15 cellular contexts compared by ENCODE assay signal in the genomic region with DNA sequence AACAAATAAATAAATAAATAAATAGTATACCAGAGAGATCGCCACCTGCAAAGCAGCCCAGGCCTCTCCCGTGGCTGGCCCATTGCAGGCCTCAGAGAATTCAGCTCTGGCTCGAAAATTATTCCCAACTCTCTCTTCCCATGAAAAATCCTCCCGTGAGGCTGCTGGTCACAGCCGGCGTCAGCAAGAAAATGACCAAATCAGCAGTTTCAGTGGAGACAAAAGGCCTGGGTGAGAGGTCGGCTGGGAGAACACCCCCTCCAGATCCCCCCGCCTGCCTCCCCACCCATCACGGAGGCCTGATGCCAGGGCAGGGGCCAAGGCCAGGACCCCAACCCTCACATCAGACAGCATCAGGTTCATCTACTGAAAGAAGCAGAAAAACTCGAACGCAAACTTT. TPM values are rescaled to one million over a fixed set of nuclear protein-coding genes. Genes with fewer than 3 reads are reported as not detected.
DNase-seq lines count a peak whose midpoint lies in the region; ATAC-seq and TF ChIP-seq lines count a peak whose summit lies in the region.
"Had no signal": no experiment of that assay in that cellular context is flagged by ENCODE, and none has a peak within 500 bp of the region (broad histone marks: within the 10 kb centered on the region; RNA-seq: fewer than 3 reads in every experiment).

No MANE protein-coding gene starts in this region.

- no peak overlapping the region for H2BK12ac ChIP-seq in neuronal stem cell (ENCODE audit: low read length)

- H3K14ac ChIP-seq in neuronal stem cell (ENCODE audit: low read length) = no peak overlapping the region

- no peak overlapping the region for H2BK15ac ChIP-seq in neuronal stem cell (ENCODE audit: low read length)

- no peak overlapping the region for H3K4me3 ChIP-seq in neuronal stem cell (ENCODE audit: low read length in 2 of 2)
- no peak overlapping the region for H3K4me3 ChIP-seq in transverse colon
- no peak overlapping the region for H3K4me3 ChIP-seq in aorta (ENCODE audit: low read length in 2 of 2)
- H3K4me3 ChIP-seq: BLaER1 treated with 17β-estradiol and CSF1 and Interleukin-3, amounts not matched to agents 10 nM and 100 nM; GM23248 had no signal

- no peaks in the 10 kb centered on the region for H3K36me3 ChIP-seq in neuronal stem cell (replicated peaks in 1 of 2; ENCODE audit: control insufficient read depth in 2 of 2, insufficient read depth in 2 of 2, low read length in 2 of 2)
- H3K36me3 ChIP-seq in transverse colon = no peaks in the 10 kb centered on the region
- no peaks in the 10 kb centered on the region for H3K36me3 ChIP-seq in aorta (ENCODE audit: control insufficient read depth in 1 of 2, insufficient read depth in 2 of 2, low read length in 1 of 2)

- no peak for TF ChIP-seq POLR2A in transverse colon (IDR thresholded peaks at IDR 0.05)

- no peak overlapping the region for H3K4ac ChIP-seq in neuronal stem cell (ENCODE audit: low read length)

- peak overlapping the region; percentile 8 for H3K27ac Mint-ChIP-seq in activated naive CD4-positive, alpha-beta T cell treated with anti-CD3 and anti-CD28 coated beads, Interleukin-2, amount 50 U/mL, for 24 hours
- H3K27ac Mint-ChIP-seq in activated naive CD4-positive, alpha-beta T cell treated with anti-CD3 and anti-CD28 coated beads for 36 hours = no peak overlapping the region
- peak overlapping the region; percentile 41 for H3K27ac Mint-ChIP-seq in dendritic cell treated with granulocyte-macrophage colony-stimulating factor and Interleukin-4, amounts not matched to agents 40 ng/mL and 50 ng/mL, for 4 days
- H3K27ac Mint-ChIP-seq: CD8-positive, alpha-beta T cell had no signal

- no peaks in the 10 kb centered on the region for H3K9me3 ChIP-seq in neuronal stem cell (replicated peaks in 1 of 2; ENCODE audit: control insufficient read depth in 2 of 2, insufficient read depth in 1 of 2, low read depth in 1 of 2, low read length in 2 of 2)
- H3K9me3 ChIP-seq in transverse colon = no peaks in the 10 kb centered on the region
- no peaks in the 10 kb centered on the region for H3K9me3 ChIP-seq in aorta (ENCODE audit: control insufficient read depth, low read length)
- H3K9me3 ChIP-seq: BLaER1 treated with 17β-estradiol and CSF1 and Interleukin-3, amounts not matched to agents 10 nM and 100 nM had no signal

- intact Hi-C loops in activated naive CD4-positive, alpha-beta T cell treated with anti-CD3 and anti-CD28 coated beads for 36 hours (cut with micrococcal nuclease) = no loop called here
- intact Hi-C loops in dendritic cell treated with granulocyte-macrophage colony-stimulating factor and Interleukin-4, amounts not matched to agents 40 ng/mL and 50 ng/mL, for 4 days (cut with micrococcal nuclease) = loop anchor here (10.0 kb wide), 1 partner anchor 81 kb away; no protein-coding TSS in a partner anchor
- intact Hi-C loops in transverse colon (cut with DNase I; ENCODE audit: low total_unique reads) = no loop called here
- intact Hi-C loops in aorta (cut with DNase I) = no loop called here

- no peak overlapping the region for H2AK5ac ChIP-seq in neuronal stem cell (ENCODE audit: low read depth, low read length)

- DNase-seq in activated naive CD4-positive, alpha-beta T cell treated with anti-CD3 and anti-CD28 coated beads for 36 hours = no peak
- DNase-seq in neuronal stem cell (ENCODE audit: low spot score) (no peak), transverse colon (no peak), aorta (no peak), NCI-H748 treated with DMSO at 0.1 percent for 48 hours (lab: John Stamatoyannopoulos, UW) (no peak), SW 1271 (lab: John Stamatoyannopoulos, UW) (no peak)
- DNase-seq: Calu3; CD8-positive, alpha-beta T cell; DMS79 treated with DMSO at 0.1 percent for 48 hours; GF-D8; GM23248; HCEC 1CT had no signal

- no peak overlapping the region for H2BK5ac ChIP-seq in neuronal stem cell (ENCODE audit: low read length)

- no peak for TF ChIP-seq CTCF in transverse colon (IDR thresholded peaks at IDR 0.05)

- no peak for TF ChIP-seq EP300 in transverse colon (IDR thresholded peaks at IDR 0.05; ENCODE audit: low read depth)

- no peak for ATAC-seq in aorta (ENCODE audit: low FRiP score)
- ATAC-seq: CD8-positive, alpha-beta T cell had no signal

- in situ Hi-C loops in transverse colon (cut with MboI; ENCODE audit: low pct_ligation_motif_present in 1 of 4, low pct_unique_long_range_greater_than_20kb in 1 of 4, low sequenced_read_pairs in 3 of 4) = no loop called here

- peak overlapping the region; percentile 89 for H2AFZ ChIP-seq in neuronal stem cell (ENCODE audit: low read length)
- H2AFZ ChIP-seq: GM23248 had no signal

- no peak overlapping the region for H3K4me2 ChIP-seq in neuronal stem cell (ENCODE audit: insufficient read depth, low read length, poor library complexity, severe bottlenecking)

- peaks cover 3% of the 10 kb centered on the region for H3K27me3 Mint-ChIP-seq in activated naive CD4-positive, alpha-beta T cell treated with anti-CD3 and anti-CD28 coated beads, Interleukin-2, amount 50 U/mL, for 24 hours
- peaks cover 15% of the 10 kb centered on the region for H3K27me3 Mint-ChIP-seq in activated naive CD4-positive, alpha-beta T cell treated with anti-CD3 and anti-CD28 coated beads for 36 hours (ENCODE audit: low read depth)
- H3K27me3 Mint-ChIP-seq in dendritic cell treated with granulocyte-macrophage colony-stimulating factor and Interleukin-4, amounts not matched to agents 40 ng/mL and 50 ng/mL, for 4 days = peaks cover 32% of the 10 kb centered on the region

- H3K18ac ChIP-seq in neuronal stem cell (ENCODE audit: low read length) = no peak overlapping the region

- no peak overlapping the region for H2BK120ac ChIP-seq in neuronal stem cell (ENCODE audit: low read depth, low read length)

- H4K8ac ChIP-seq in neuronal stem cell (ENCODE audit: low read depth, low read length) = no peak overlapping the region

- CTCF ChIA-PET in activated naive CD4-positive, alpha-beta T cell treated with anti-CD3 and anti-CD28 coated beads for 36 hours (lab: Charles Lee) = no interaction called here

- no peak overlapping the region for H3K27ac ChIP-seq in neuronal stem cell (replicated peaks; ENCODE audit: low read length)
- peak overlapping the region; percentile 78 to 94 (median 90) for H3K27ac ChIP-seq in transverse colon
- no peak overlapping the region for H3K27ac ChIP-seq in aorta (ENCODE audit: low read depth in 1 of 2, low read length in 2 of 2)
- H3K27ac ChIP-seq: BLaER1 treated with 17β-estradiol and CSF1 and Interleukin-3, amounts not matched to agents 10 nM and 100 nM; GM23248 had no signal

- H3K27me3 ChIP-seq in neuronal stem cell (ENCODE audit: control insufficient read depth in 3 of 3, insufficient read depth in 3 of 3, low read depth in 1 of 3, low read length in 3 of 3) (peaks cover 0 to 8% (median 0%) of the 10 kb centered on the region in 3 experiments), transverse colon (no peaks in the 10 kb centered on the region), aorta (ENCODE audit: control insufficient read depth in 1 of 2, insufficient read depth in 2 of 2, low read length in 1 of 2) (no peaks in the 10 kb centered on the region)
- H3K27me3 ChIP-seq: BLaER1 treated with 17β-estradiol and CSF1 and Interleukin-3, amounts not matched to agents 10 nM and 100 nM had no signal

- no peak overlapping the region for H4K91ac ChIP-seq in neuronal stem cell (ENCODE audit: low read depth, low read length, poor library complexity)

- H3K9ac ChIP-seq in neuronal stem cell (ENCODE audit: low read depth, low read length, poor library complexity) = no peak overlapping the region
- H3K9ac ChIP-seq: BLaER1 treated with 17β-estradiol and CSF1 and Interleukin-3, amounts not matched to agents 10 nM and 100 nM; GM23248 had no signal

- H3K4me1 ChIP-seq in neuronal stem cell (ENCODE audit: control insufficient read depth in 2 of 2, insufficient read depth in 1 of 2, low read depth in 1 of 2, low read length in 2 of 2) = peaks cover 20 to 22% of the 10 kb centered on the region in 2 donors
- H3K4me1 ChIP-seq in transverse colon = peaks cover 18 to 64% (median 56%) of the 10 kb centered on the region in 4 donors
- H3K4me1 ChIP-seq in aorta (ENCODE audit: control insufficient read depth in 1 of 2, insufficient read depth in 2 of 2, low read length in 2 of 2) = no peaks in the 10 kb centered on the region

- H3K23ac ChIP-seq in neuronal stem cell (ENCODE audit: low read depth, low read length, poor library complexity) = peak overlapping the region; percentile 46

- H3K4me3 Mint-ChIP-seq in activated naive CD4-positive, alpha-beta T cell treated with anti-CD3 and anti-CD28 coated beads, Interleukin-2, amount 50 U/mL, for 24 hours = no peak overlapping the region
- H3K4me3 Mint-ChIP-seq in activated naive CD4-positive, alpha-beta T cell treated with anti-CD3 and anti-CD28 coated beads for 36 hours = no peak overlapping the region
- H3K4me3 Mint-ChIP-seq in dendritic cell treated with granulocyte-macrophage colony-stimulating factor and Interleukin-4, amounts not matched to agents 40 ng/mL and 50 ng/mL, for 4 days = no peak overlapping the region
- H3K4me3 Mint-ChIP-seq: CD8-positive, alpha-beta T cell had no signal

- peaks cover 13% of the 10 kb centered on the region for H3K4me1 Mint-ChIP-seq in activated naive CD4-positive, alpha-beta T cell treated with anti-CD3 and anti-CD28 coated beads, Interleukin-2, amount 50 U/mL, for 24 hours
- H3K4me1 Mint-ChIP-seq in activated naive CD4-positive, alpha-beta T cell treated with anti-CD3 and anti-CD28 coated beads for 36 hours (ENCODE audit: low read depth) = peaks cover 11% of the 10 kb centered on the region
- peaks cover 41% of the 10 kb centered on the region for H3K4me1 Mint-ChIP-seq in dendritic cell treated with granulocyte-macrophage colony-stimulating factor and Interleukin-4, amounts not matched to agents 40 ng/mL and 50 ng/mL, for 4 days (ENCODE audit: low read depth)

- no CpG with 5 or more reads among the region's 11 CpGs for WGBS in neuronal stem cell (ENCODE audit: extremely low coverage in 2 of 2, insufficient read length in 2 of 2, insufficient replicate concordance in 1 of 2), 2 donors
- 74 to 82% methylated on average over 4 to 11 of the region's 11 CpGs for WGBS in transverse colon (ENCODE audit: low coverage in 1 of 2), 2 donors
- 86 to 87% methylated on average over 11 of the region's 11 CpGs for WGBS in aorta, 2 donors

- no peaks in the 10 kb centered on the region for H3K36me3 Mint-ChIP-seq in activated naive CD4-positive, alpha-beta T cell treated with anti-CD3 and anti-CD28 coated beads, Interleukin-2, amount 50 U/mL, for 24 hours
- no peaks in the 10 kb centered on the region for H3K36me3 Mint-ChIP-seq in activated naive CD4-positive, alpha-beta T cell treated with anti-CD3 and anti-CD28 coated beads for 36 hours (ENCODE audit: low read depth)
- H3K36me3 Mint-ChIP-seq in dendritic cell treated with granulocyte-macrophage colony-stimulating factor and Interleukin-4, amounts not matched to agents 40 ng/mL and 50 ng/mL, for 4 days (ENCODE audit: low read depth) = peaks cover 9% of the 10 kb centered on the region
- H3K36me3 Mint-ChIP-seq: CD8-positive, alpha-beta T cell had no signal

- H3K79me1 ChIP-seq in neuronal stem cell (ENCODE audit: low read depth, low read length) = peaks cover 8% of the 10 kb centered on the region

- no peaks in the 10 kb centered on the region for H3K9me3 Mint-ChIP-seq in activated naive CD4-positive, alpha-beta T cell treated with anti-CD3 and anti-CD28 coated beads, Interleukin-2, amount 50 U/mL, for 24 hours
- H3K9me3 Mint-ChIP-seq in activated naive CD4-positive, alpha-beta T cell treated with anti-CD3 and anti-CD28 coated beads for 36 hours = no peaks in the 10 kb centered on the region
- H3K9me3 Mint-ChIP-seq in dendritic cell treated with granulocyte-macrophage colony-stimulating factor and Interleukin-4, amounts not matched to agents 40 ng/mL and 50 ng/mL, for 4 days = no peaks in the 10 kb centered on the region
- H3K9me3 Mint-ChIP-seq: CD8-positive, alpha-beta T cell had no signal

RNA-seq across cellular contexts. Expression of gene CLIP2, which starts 3.1 kb away (rescaled TPM):
- total RNA-seq in activated naive CD4-positive, alpha-beta T cell treated with anti-CD3 and anti-CD28 coated beads for 36 hours = 1 to 10 TPM; 1.2 to 1.6 TPM
- 20.1 TPM for polyA plus RNA-seq in neuronal stem cell (2013, experiment 1 of 2)
- polyA plus RNA-seq in neuronal stem cell (2013, experiment 2 of 2) = 18.7 TPM
- 100 to 1,000 TPM in 3 of 4 donors, 10 to 100 TPM in 1; 84.5 to 157 (median 111) TPM for total RNA-seq in transverse colon
- 10 to 100 TPM; 27.5 to 35.7 TPM for total RNA-seq in aorta
- 10 to 100 TPM; 15.3 to 16.2 TPM for polyA plus RNA-seq in aorta

RNA-seq across cellular contexts. Expression of gene RFC2, which starts 31.9 kb away (rescaled TPM):
- 10 to 100 TPM; 91.5 to 96.0 TPM for total RNA-seq in activated naive CD4-positive, alpha-beta T cell treated with anti-CD3 and anti-CD28 coated beads for 36 hours
- 48.8 TPM for polyA plus RNA-seq in neuronal stem cell (2013, experiment 1 of 2)
- polyA plus RNA-seq in neuronal stem cell (2013, experiment 2 of 2) = 48.1 TPM
- total RNA-seq in transverse colon (10 to 100 TPM in 2 of 4 donors, 1 to 10 TPM in 2; 6.7 to 17.3 (median 9.3) TPM), aorta (10 to 100 TPM; 13.7 to 14.2 TPM)
- polyA plus RNA-seq in aorta = 10 to 100 TPM; 12.8 to 16.1 TPM

Comparison
In these comparisons a context has a peak if more than half of its experiments do, and no peak if none do; other contexts are left out.
1. H3K27ac ChIP-seq: peak in transverse colon (4 of 4); none in neuronal stem cell (single experiment) and aorta (0 of 2).
2. RNA of gene CLIP2, which starts 3.1 kb away (total RNA-seq): 84.5 to 157 TPM in transverse colon and 27.5 to 35.7 TPM in aorta; 1.2 to 1.6 TPM in activated naive CD4-positive, alpha-beta T cell treated with anti-CD3 and anti-CD28 coated beads for 36 hours; every median in the first group is over 10 times any median in the second.
3. RNA of gene RFC2, which starts 31.9 kb away (total RNA-seq): 91.5 to 96.0 TPM in activated naive CD4-positive, alpha-beta T cell treated with anti-CD3 and anti-CD28 coated beads for 36 hours; 13.7 to 14.2 TPM in aorta and 6.7 to 17.3 TPM in transverse colon; every median in the first group is over 4 times any median in the second.